In the genomic region with DNA sequence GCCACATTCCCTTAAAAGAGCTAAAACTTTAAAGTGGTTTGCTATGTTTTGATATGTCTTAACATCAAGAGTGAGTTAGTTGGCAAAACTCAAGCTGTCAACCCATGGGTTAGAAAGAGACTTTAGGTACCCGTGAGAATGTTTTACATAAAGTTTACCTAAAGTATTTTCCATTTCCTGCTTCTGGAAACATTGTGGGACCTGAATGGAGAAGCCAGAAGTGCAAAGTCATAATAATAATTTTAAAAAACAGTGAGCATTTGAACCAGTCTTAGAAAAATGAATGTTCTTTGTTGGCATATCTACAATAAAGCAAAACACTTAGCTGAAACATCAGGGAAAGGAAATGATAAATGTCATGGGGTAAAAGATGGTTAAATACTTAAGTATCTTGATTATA, we compare ENCODE assay signal across 1 cellular context.
TF ChIP-seq lines count a peak whose summit lies in the region.

No MANE protein-coding gene starts in this region.

TF ChIP-seq in endothelial cell of umbilical vein, 7 proteins besides CTCF, POLR2A, EP300 and RAD21:
- TF ChIP-seq EZH2 (IDR thresholded peaks at IDR 0.05; ENCODE audit: borderline replicate concordance, low read depth, low read length, severe bottlenecking) (no peak), MAX (IDR thresholded peaks at IDR 0.05; ENCODE audit: insufficient read depth, insufficient read length) (no peak), JUN (IDR thresholded peaks at IDR 0.05; ENCODE audit: borderline replicate concordance, insufficient read depth, insufficient read length, low read depth) (no peak), MYC (IDR thresholded peaks at IDR 0.05; ENCODE audit: low read depth, low read length) (no peak), POLR2AphosphoS5 (IDR thresholded peaks at IDR 0.05; ENCODE audit: insufficient read depth, low read depth, low read length) (no peak), FOS (IDR thresholded peaks at IDR 0.05; ENCODE audit: borderline replicate concordance, insufficient read depth, low read length) (no peak), GATA2 (IDR thresholded peaks at IDR 0.05; ENCODE audit: insufficient read depth, insufficient read length, low read depth, low read length) (no peak)
